Comparison of ENCODE assay signal across 9 cellular contexts in genomic region chr17:7019839-7020519, GRCh38. TPM values are rescaled to one million over a fixed set of nuclear protein-coding genes. Genes with fewer than 3 reads are reported as not detected.
DNase-seq lines count a peak whose midpoint lies in the region; ATAC-seq and TF ChIP-seq lines count a peak whose summit lies in the region.
"Had no signal": no experiment of that assay in that cellular context is flagged by ENCODE, and none has a peak within 500 bp of the region (broad histone marks: within the 10 kb centered on the region; RNA-seq: fewer than 3 reads in every experiment).

No MANE protein-coding gene starts in this region.

- POLR2A ChIA-PET in activated B cell treated with CpG ODN at 0.5 μM for 24 hours (lab: Charles Lee), result interaction anchor here (0.6 to 7.4 kb wide), 2 partner anchors 16 to 109 kb away, joined by 5 to 112 read pairs; partner anchors contain the start of gene SLC16A13

- H3K4me3 ChIP-seq in left ventricle myocardium inferior, result peak overlapping the region; percentile 68

- peak overlapping the region; percentile 99 for H3K27ac ChIP-seq in left ventricle myocardium inferior (replicated peaks)

- peaks cover 26% of the 10 kb centered on the region for H3K36me3 Mint-ChIP-seq in activated B cell treated with CpG ODN at 0.5 μM for 24 hours (ENCODE audit: low read depth)
- H3K36me3 Mint-ChIP-seq in activated CD8-positive, alpha-beta memory T cell treated with anti-CD3 and anti-CD28 coated beads, Interleukin-2, amount 10 ng/mL, durations not matched to agents 7 days and 5 days, result peaks cover 19% of the 10 kb centered on the region
- H3K36me3 Mint-ChIP-seq: CD4-positive, CD25-positive, alpha-beta regulatory T cell had no signal

- no peak for ATAC-seq in activated B cell treated with CpG ODN at 0.5 μM for 24 hours (ENCODE audit: low read depth)
- peak; percentile 1 for ATAC-seq in sciatic nerve
- no peak for ATAC-seq in activated CD8-positive, alpha-beta memory T cell treated with anti-CD3 and anti-CD28 coated beads, Interleukin-2, amount 10 ng/mL, durations not matched to agents 7 days and 5 days
- ATAC-seq in GM21717 (IDR thresholded peaks at IDR 0.05; ENCODE audit: unreplicated experiment), result no peak
- no peak for ATAC-seq in stimulated activated naive CD8-positive, alpha-beta T cell treated with anti-CD3 and anti-CD28 coated beads, Interleukin-15, Interleukin-2, amounts not matched to agents 100 U/mL and 50 U/mL, for 24 hours

- H3K36me3 ChIP-seq in left ventricle myocardium inferior, result no peaks in the 10 kb centered on the region

- H3K4me1 ChIP-seq in left ventricle myocardium inferior, result peaks cover 95% of the 10 kb centered on the region

- H3K27ac Mint-ChIP-seq in activated B cell treated with CpG ODN at 0.5 μM for 24 hours, result peak overlapping the region; percentile 66
- no peak overlapping the region for H3K27ac Mint-ChIP-seq in activated CD8-positive, alpha-beta memory T cell treated with anti-CD3 and anti-CD28 coated beads, Interleukin-2, amount 10 ng/mL, durations not matched to agents 7 days and 5 days

- H3K27me3 Mint-ChIP-seq in activated B cell treated with CpG ODN at 0.5 μM for 24 hours, result no peaks in the 10 kb centered on the region
- H3K27me3 Mint-ChIP-seq in activated CD8-positive, alpha-beta memory T cell treated with anti-CD3 and anti-CD28 coated beads, Interleukin-2, amount 10 ng/mL, durations not matched to agents 7 days and 5 days, result no peaks in the 10 kb centered on the region

- peaks cover 20% of the 10 kb centered on the region for H3K27me3 ChIP-seq in left ventricle myocardium inferior (ENCODE audit: low read depth)

- no peak overlapping the region for H3K4me3 Mint-ChIP-seq in activated B cell treated with CpG ODN at 0.5 μM for 24 hours
- H3K4me3 Mint-ChIP-seq in activated CD8-positive, alpha-beta memory T cell treated with anti-CD3 and anti-CD28 coated beads, Interleukin-2, amount 10 ng/mL, durations not matched to agents 7 days and 5 days, result no peak overlapping the region

- H3K9me3 Mint-ChIP-seq in activated B cell treated with CpG ODN at 0.5 μM for 24 hours, result no peaks in the 10 kb centered on the region
- H3K9me3 Mint-ChIP-seq in activated CD8-positive, alpha-beta memory T cell treated with anti-CD3 and anti-CD28 coated beads, Interleukin-2, amount 10 ng/mL, durations not matched to agents 7 days and 5 days (ENCODE audit: low read depth), result no peaks in the 10 kb centered on the region

- intact Hi-C loops in activated B cell treated with CpG ODN at 0.5 μM for 24 hours (cut with micrococcal nuclease), result loop anchor here (10.0 kb wide), 1 partner anchor 1365 kb away; the partner anchor contains the start of gene RPL26
- intact Hi-C loops in left ventricle myocardium inferior (cut with micrococcal nuclease), result no loop called here
- intact Hi-C loops in sciatic nerve (cut with DNase I), result loop anchor here (5.0 to 10.0 kb wide), 2 partner anchors 108 to 835 kb away; partner anchors contain the start of genes CYB5D1, NAA38 and TMEM88

- DNase-seq in NCI-H146 (lab: John Stamatoyannopoulos, UW) (peak; percentile 53), NCI-H146 treated with DMSO at 0.1 percent for 48 hours (lab: John Stamatoyannopoulos, UW; ENCODE audit: unreplicated experiment) (no peak), activated B cell treated with CpG ODN at 0.5 μM for 24 hours (no peak), left ventricle myocardium inferior (no peak), sciatic nerve (ENCODE audit: low spot score) (peak; percentile 80)
- no peak for DNase-seq in activated CD8-positive, alpha-beta memory T cell treated with anti-CD3 and anti-CD28 coated beads, Interleukin-2, amount 10 ng/mL, durations not matched to agents 7 days and 5 days
- no peak for DNase-seq in stimulated activated naive CD8-positive, alpha-beta T cell treated with anti-CD3 and anti-CD28 coated beads, Interleukin-15, Interleukin-2, amounts not matched to agents 100 U/mL and 50 U/mL, for 24 hours
- DNase-seq: CD4-positive, CD25-positive, alpha-beta regulatory T cell had no signal

- CTCF ChIA-PET in activated B cell treated with CpG ODN at 0.5 μM for 24 hours (lab: Charles Lee), result interaction anchor here (1.4 to 3.9 kb wide), 5 partner anchors 16 to 177 kb away, joined by 3 to 48 read pairs (median 23); no protein-coding TSS in a partner anchor
- CTCF ChIA-PET in activated CD8-positive, alpha-beta memory T cell treated with anti-CD3 and anti-CD28 coated beads, Interleukin-2, amount 10 ng/mL, durations not matched to agents 7 days and 5 days (lab: Charles Lee), result interaction anchor here (1.1 to 4.4 kb wide), 8 partner anchors 14 to 110 kb away, joined by 3 to 65 read pairs (median 22); partner anchors contain the start of gene SLC16A13

- TF ChIP-seq CTCF in activated B cell treated with CpG ODN at 0.5 μM for 24 hours (IDR thresholded peaks at IDR 0.05) (no peak), left ventricle myocardium inferior (IDR thresholded peaks at IDR 0.05; ENCODE audit: borderline replicate concordance) (no peak)

- H3K4me1 Mint-ChIP-seq in activated B cell treated with CpG ODN at 0.5 μM for 24 hours, result peaks cover 41% of the 10 kb centered on the region
- H3K4me1 Mint-ChIP-seq in activated CD8-positive, alpha-beta memory T cell treated with anti-CD3 and anti-CD28 coated beads, Interleukin-2, amount 10 ng/mL, durations not matched to agents 7 days and 5 days, result peaks cover 77% of the 10 kb centered on the region

- H3K9me3 ChIP-seq in left ventricle myocardium inferior (replicated peaks), result no peaks in the 10 kb centered on the region

RNA-seq across cellular contexts. Expression of gene BCL6B, which starts 2.9 kb away (rescaled TPM):
- total RNA-seq in activated B cell treated with CpG ODN at 0.5 μM for 24 hours, result 0.31 and 0.88 TPM in 2 replicates
- total RNA-seq in left ventricle myocardium inferior, result 13.7 TPM
- 24.5 TPM for total RNA-seq in sciatic nerve
- 1 to 10 TPM in 1 of 2 experiments, under 1 TPM in 1; 0.85 to 6.7 TPM for total RNA-seq in activated CD8-positive, alpha-beta memory T cell treated with anti-CD3 and anti-CD28 coated beads, Interleukin-2, amount 10 ng/mL, durations not matched to agents 7 days and 5 days

RNA-seq across cellular contexts. Expression of gene RNASEK, which starts 7.6 kb away (rescaled TPM):
- total RNA-seq in activated B cell treated with CpG ODN at 0.5 μM for 24 hours (130 and 140 TPM in 2 replicates), left ventricle myocardium inferior (174 TPM), sciatic nerve (152 TPM)
- total RNA-seq in activated CD8-positive, alpha-beta memory T cell treated with anti-CD3 and anti-CD28 coated beads, Interleukin-2, amount 10 ng/mL, durations not matched to agents 7 days and 5 days, result 100 to 1,000 TPM; 121 to 205 TPM

RNA-seq across cellular contexts. Expression of gene SLC16A13, which starts 15.8 kb away (rescaled TPM):
- total RNA-seq in activated B cell treated with CpG ODN at 0.5 μM for 24 hours (10.4 and 11.8 TPM in 2 replicates), left ventricle myocardium inferior (1.4 TPM), sciatic nerve (1.8 TPM)
- 10 to 100 TPM; 19.0 to 34.1 TPM for total RNA-seq in activated CD8-positive, alpha-beta memory T cell treated with anti-CD3 and anti-CD28 coated beads, Interleukin-2, amount 10 ng/mL, durations not matched to agents 7 days and 5 days

RNA-seq across cellular contexts. Expression of gene SLC16A11, which starts 23.9 kb away (rescaled TPM):
- 3.6 and 4.2 TPM in 2 replicates for total RNA-seq in activated B cell treated with CpG ODN at 0.5 μM for 24 hours
- total RNA-seq in left ventricle myocardium inferior, result 0.38 TPM
- 0.89 TPM for total RNA-seq in sciatic nerve
- 1 to 10 TPM; 1.2 to 1.3 TPM for total RNA-seq in activated CD8-positive, alpha-beta memory T cell treated with anti-CD3 and anti-CD28 coated beads, Interleukin-2, amount 10 ng/mL, durations not matched to agents 7 days and 5 days

RNA-seq across cellular contexts. Expression of gene ALOX12, which starts 24.1 kb away (rescaled TPM):
- total RNA-seq in activated B cell treated with CpG ODN at 0.5 μM for 24 hours, result not detected in 2 replicates
- not detected for total RNA-seq in left ventricle myocardium inferior
- not detected for total RNA-seq in sciatic nerve
- total RNA-seq in activated CD8-positive, alpha-beta memory T cell treated with anti-CD3 and anti-CD28 coated beads, Interleukin-2, amount 10 ng/mL, durations not matched to agents 7 days and 5 days, result not detected

Comparison
In these comparisons a context has a peak if more than half of its experiments do, and no peak if none do; other contexts are left out.
1. DNase-seq: peak in NCI-H146 (single experiment) and sciatic nerve (single experiment); none in NCI-H146 treated with DMSO at 0.1 percent for 48 hours (single experiment), activated B cell treated with CpG ODN at 0.5 μM for 24 hours (single experiment), left ventricle myocardium inferior (single experiment), activated CD8-positive, alpha-beta memory T cell treated with anti-CD3 and anti-CD28 coated beads, Interleukin-2, amount 10 ng/mL, durations not matched to agents 7 days and 5 days (single experiment) and stimulated activated naive CD8-positive, alpha-beta T cell treated with anti-CD3 and anti-CD28 coated beads, Interleukin-15, Interleukin-2, amounts not matched to agents 100 U/mL and 50 U/mL, for 24 hours (single experiment).